In genomic region chr6:130202782-130203181, GRCh38 we compare ENCODE assay signal across 11 cellular contexts. TPM values are rescaled to one million over a fixed set of nuclear protein-coding genes. Genes with fewer than 3 reads are reported as not detected.
DNase-seq lines count a peak whose midpoint lies in the region; ATAC-seq, FAIRE-seq and TF ChIP-seq lines count a peak whose summit lies in the region.
"Had no signal": no experiment of that assay in that cellular context is flagged by ENCODE, and none has a peak within 500 bp of the region (broad histone marks: within the 10 kb centered on the region; RNA-seq: fewer than 3 reads in every experiment).

No MANE protein-coding gene starts in this region.

- no peak for TF ChIP-seq CTCF in Caco-2 (IDR thresholded peaks at IDR 0.05; ENCODE audit: insufficient read depth in 1 of 2, low read depth in 1 of 2, low read length in 1 of 2, severe bottlenecking in 1 of 2, unreplicated experiment in 1 of 2)

- H3K27me3 ChIP-seq in Caco-2 (replicated peaks; ENCODE audit: control insufficient read depth, insufficient read depth, low read length): no peaks in the 10 kb centered on the region

- peaks cover 14% of the 10 kb centered on the region for H3K4me1 Mint-ChIP-seq in activated CD8-positive, alpha-beta T cell treated with anti-CD3 and anti-CD28 coated beads, Interleukin-2, amount 10 ng/mL, durations not matched to agents 7 days and 5 days (ENCODE audit: low read depth)
- peaks cover 6% of the 10 kb centered on the region for H3K4me1 Mint-ChIP-seq in Caco-2 (ENCODE audit: low read depth, unreplicated experiment)
- H3K4me1 Mint-ChIP-seq in activated T-helper 17 cell treated with anti-CD3 and anti-CD28 coated beads, Interleukin-2, amount 50 U/mL, for 72 hours: peaks cover 5% of the 10 kb centered on the region

- no peak overlapping the region for H3K4me3 ChIP-seq in Caco-2 (ENCODE audit: low read depth, low read length)
- H3K4me3 ChIP-seq: A549 had no signal

- intact Hi-C loops in Caco-2 (cut with micrococcal nuclease; ENCODE audit: unreplicated experiment): no loop called here

- peak overlapping the region; percentile 3 for H3K27ac Mint-ChIP-seq in activated CD8-positive, alpha-beta T cell treated with anti-CD3 and anti-CD28 coated beads, Interleukin-2, amount 10 ng/mL, durations not matched to agents 7 days and 5 days
- no peak overlapping the region for H3K27ac Mint-ChIP-seq in Caco-2 (ENCODE audit: unreplicated experiment)
- no peak overlapping the region for H3K27ac Mint-ChIP-seq in activated T-helper 17 cell treated with anti-CD3 and anti-CD28 coated beads, Interleukin-2, amount 50 U/mL, for 72 hours

- peak; percentile 40 for DNase-seq in activated CD4-positive, alpha-beta T cell treated with anti-CD3 and anti-CD28 coated beads for 48 hours
- DNase-seq in activated CD4-positive, alpha-beta T cell treated with anti-CD3 and anti-CD28 coated beads for 4 hours: no peak
- no peak for DNase-seq in activated CD8-positive, alpha-beta T cell treated with anti-CD3 and anti-CD28 coated beads, Interleukin-2, amount 10 ng/mL, durations not matched to agents 7 days and 5 days
- peak; percentile 53 for DNase-seq in stimulated activated CD8-positive, alpha-beta memory T cell treated with anti-CD3 and anti-CD28 coated beads, Interleukin-4, amount 100 ng/mL, for 48 hours
- no peak for DNase-seq in Caco-2
- no peak for DNase-seq in frontal cortex (ENCODE audit: low spot score in 2 of 2)
- DNase-seq: NCI-H2029, SHP77 treated with DMSO at 0.1 percent for 48 hours had no signal

- no peaks in the 10 kb centered on the region for H3K9me3 ChIP-seq in Caco-2
- H3K9me3 ChIP-seq: A549 had no signal

- H3K27me3 Mint-ChIP-seq in activated CD8-positive, alpha-beta T cell treated with anti-CD3 and anti-CD28 coated beads, Interleukin-2, amount 10 ng/mL, durations not matched to agents 7 days and 5 days (ENCODE audit: low read depth): no peaks in the 10 kb centered on the region
- H3K27me3 Mint-ChIP-seq in Caco-2 (ENCODE audit: insufficient read depth, unreplicated experiment): no peaks in the 10 kb centered on the region
- H3K27me3 Mint-ChIP-seq in activated T-helper 17 cell treated with anti-CD3 and anti-CD28 coated beads, Interleukin-2, amount 50 U/mL, for 72 hours: no peaks in the 10 kb centered on the region

- H3K36me3 ChIP-seq in Caco-2 (ENCODE audit: control insufficient read depth, insufficient read depth, low read length): no peaks in the 10 kb centered on the region

- H3K4me1 ChIP-seq in Caco-2: no peaks in the 10 kb centered on the region
- H3K4me1 ChIP-seq: A549 had no signal

- ATAC-seq in HG02623 (IDR thresholded peaks at IDR 0.05; ENCODE audit: unreplicated experiment): peak; percentile 71
- ATAC-seq in activated CD8-positive, alpha-beta T cell treated with anti-CD3 and anti-CD28 coated beads, Interleukin-2, amount 10 ng/mL, durations not matched to agents 7 days and 5 days: no peak
- no peak for ATAC-seq in activated T-helper 17 cell treated with anti-CD3 and anti-CD28 coated beads, Interleukin-2, amount 50 U/mL, for 72 hours (replicated peaks)
- ATAC-seq: A549 had no signal

- no TSS peak for BruUV-seq in Caco-2 (replicated peaks; lab: Mats Ljungman, UMichigan)

- POLR2A ChIA-PET in activated CD8-positive, alpha-beta T cell treated with anti-CD3 and anti-CD28 coated beads, Interleukin-2, amount 10 ng/mL, durations not matched to agents 7 days and 5 days (lab: Charles Lee): interaction anchor here (1.4 kb wide), 2 partner anchors 10 to 15 kb away, joined by 4 to 7 read pairs; no protein-coding TSS in a partner anchor
- POLR2A ChIA-PET in Caco-2 (lab: Charles Lee): no interaction called here

- peaks cover 68% of the 10 kb centered on the region for H3K36me3 Mint-ChIP-seq in activated CD8-positive, alpha-beta T cell treated with anti-CD3 and anti-CD28 coated beads, Interleukin-2, amount 10 ng/mL, durations not matched to agents 7 days and 5 days (ENCODE audit: low read depth)
- no peaks in the 10 kb centered on the region for H3K36me3 Mint-ChIP-seq in Caco-2 (ENCODE audit: insufficient read depth, unreplicated experiment)
- peaks cover 11% of the 10 kb centered on the region for H3K36me3 Mint-ChIP-seq in activated T-helper 17 cell treated with anti-CD3 and anti-CD28 coated beads, Interleukin-2, amount 50 U/mL, for 72 hours (ENCODE audit: low read depth)

- FAIRE-seq in frontal cortex (lab: Jason Lieb, UNC): no peak
- FAIRE-seq: A549 had no signal

- no peak overlapping the region for H3K4me3 Mint-ChIP-seq in activated CD8-positive, alpha-beta T cell treated with anti-CD3 and anti-CD28 coated beads, Interleukin-2, amount 10 ng/mL, durations not matched to agents 7 days and 5 days
- H3K4me3 Mint-ChIP-seq in Caco-2 (ENCODE audit: unreplicated experiment): no peak overlapping the region
- H3K4me3 Mint-ChIP-seq in activated T-helper 17 cell treated with anti-CD3 and anti-CD28 coated beads, Interleukin-2, amount 50 U/mL, for 72 hours: no peak overlapping the region

- CTCF ChIA-PET in activated CD8-positive, alpha-beta T cell treated with anti-CD3 and anti-CD28 coated beads, Interleukin-2, amount 10 ng/mL, durations not matched to agents 7 days and 5 days (lab: Charles Lee): interaction anchor here (1.0 to 1.3 kb wide), 2 partner anchors 20 to 80 kb away, joined by 3 read pairs; no protein-coding TSS in a partner anchor
- CTCF ChIA-PET in Caco-2 (lab: Charles Lee): no interaction called here

- H3K9me3 Mint-ChIP-seq in activated CD8-positive, alpha-beta T cell treated with anti-CD3 and anti-CD28 coated beads, Interleukin-2, amount 10 ng/mL, durations not matched to agents 7 days and 5 days (ENCODE audit: insufficient read depth): no peaks in the 10 kb centered on the region
- no peaks in the 10 kb centered on the region for H3K9me3 Mint-ChIP-seq in Caco-2 (ENCODE audit: unreplicated experiment)
- no peaks in the 10 kb centered on the region for H3K9me3 Mint-ChIP-seq in activated T-helper 17 cell treated with anti-CD3 and anti-CD28 coated beads, Interleukin-2, amount 50 U/mL, for 72 hours

RNA-seq across cellular contexts. Expression of gene SAMD3, which starts 20.0 kb away (rescaled TPM):
- total RNA-seq in activated CD8-positive, alpha-beta T cell treated with anti-CD3 and anti-CD28 coated beads, Interleukin-2, amount 10 ng/mL, durations not matched to agents 7 days and 5 days: 10 to 100 TPM; 22.1 to 28.9 TPM
- total RNA-seq in Caco-2 (2022): 1.5 and 1.7 TPM in 2 replicates
- total RNA-seq in frontal cortex: 18.3 TPM
- 1 to 10 TPM; 1.4 to 1.5 TPM for total RNA-seq in activated T-helper 17 cell treated with anti-CD3 and anti-CD28 coated beads, Interleukin-2, amount 50 U/mL, for 72 hours

Comparison
In these comparisons a context has a peak if more than half of its experiments do, and no peak if none do; other contexts are left out.
1. DNase-seq: peak in activated CD4-positive, alpha-beta T cell treated with anti-CD3 and anti-CD28 coated beads for 48 hours (single experiment) and stimulated activated CD8-positive, alpha-beta memory T cell treated with anti-CD3 and anti-CD28 coated beads, Interleukin-4, amount 100 ng/mL, for 48 hours (single experiment); none in activated CD4-positive, alpha-beta T cell treated with anti-CD3 and anti-CD28 coated beads for 4 hours (0 of 2), activated CD8-positive, alpha-beta T cell treated with anti-CD3 and anti-CD28 coated beads, Interleukin-2, amount 10 ng/mL, durations not matched to agents 7 days and 5 days (single experiment), Caco-2 (0 of 2) and frontal cortex (0 of 2).